1 cellular context compared by ENCODE assay signal in genomic region chr5:74017786-74018211, GRCh38.
TF ChIP-seq lines count a peak whose summit lies in the region.

No MANE protein-coding gene starts in this region.

TF ChIP-seq in GM23338, 12 proteins besides CTCF, POLR2A, EP300 and RAD21 (continued from another document):
- TF ChIP-seq, protein P1, sequence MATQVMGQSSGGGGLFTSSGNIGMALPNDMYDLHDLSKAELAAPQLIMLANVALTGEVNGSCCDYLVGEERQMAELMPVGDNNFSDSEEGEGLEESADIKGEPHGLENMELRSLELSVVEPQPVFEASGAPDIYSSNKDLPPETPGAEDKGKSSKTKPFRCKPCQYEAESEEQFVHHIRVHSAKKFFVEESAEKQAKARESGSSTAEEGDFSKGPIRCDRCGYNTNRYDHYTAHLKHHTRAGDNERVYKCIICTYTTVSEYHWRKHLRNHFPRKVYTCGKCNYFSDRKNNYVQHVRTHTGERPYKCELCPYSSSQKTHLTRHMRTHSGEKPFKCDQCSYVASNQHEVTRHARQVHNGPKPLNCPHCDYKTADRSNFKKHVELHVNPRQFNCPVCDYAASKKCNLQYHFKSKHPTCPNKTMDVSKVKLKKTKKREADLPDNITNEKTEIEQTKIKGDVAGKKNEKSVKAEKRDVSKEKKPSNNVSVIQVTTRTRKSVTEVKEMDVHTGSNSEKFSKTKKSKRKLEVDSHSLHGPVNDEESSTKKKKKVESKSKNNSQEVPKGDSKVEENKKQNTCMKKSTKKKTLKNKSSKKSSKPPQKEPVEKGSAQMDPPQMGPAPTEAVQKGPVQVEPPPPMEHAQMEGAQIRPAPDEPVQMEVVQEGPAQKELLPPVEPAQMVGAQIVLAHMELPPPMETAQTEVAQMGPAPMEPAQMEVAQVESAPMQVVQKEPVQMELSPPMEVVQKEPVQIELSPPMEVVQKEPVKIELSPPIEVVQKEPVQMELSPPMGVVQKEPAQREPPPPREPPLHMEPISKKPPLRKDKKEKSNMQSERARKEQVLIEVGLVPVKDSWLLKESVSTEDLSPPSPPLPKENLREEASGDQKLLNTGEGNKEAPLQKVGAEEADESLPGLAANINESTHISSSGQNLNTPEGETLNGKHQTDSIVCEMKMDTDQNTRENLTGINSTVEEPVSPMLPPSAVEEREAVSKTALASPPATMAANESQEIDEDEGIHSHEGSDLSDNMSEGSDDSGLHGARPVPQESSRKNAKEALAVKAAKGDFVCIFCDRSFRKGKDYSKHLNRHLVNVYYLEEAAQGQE (IDR thresholded peaks at IDR 0.05; ENCODE audit: unreplicated experiment), result no peak
- TF ChIP-seq ETS1 (IDR thresholded peaks at IDR 0.05) (no peak), EZH2 (IDR thresholded peaks at IDR 0.05; ENCODE audit: low read depth, unreplicated experiment) (no peak)
